Comparison of ENCODE assay signal across 7 cellular contexts in genomic region chr15:20102862-20103261, GRCh38.
DNase-seq lines count a peak whose midpoint lies in the region; ATAC-seq and TF ChIP-seq lines count a peak whose summit lies in the region.
"Not testable (repeated sequence)": the region's sequence is repeated elsewhere in the genome, so short reads cannot be mapped to it uniquely, and the experiment has no call there.

No MANE protein-coding gene starts in this region.

- not testable (repeated sequence) for H3K4me1 Mint-ChIP-seq in neural crest cell

- not testable (repeated sequence) for H3K27me3 ChIP-seq in MG63; spleen (replicated peaks in 1 of 7)

- intact Hi-C loops in Right ventricle myocardium superior (cut with DNase I); spleen (cut with DNase I; ENCODE audit: low total_unique reads): not testable (repeated sequence)

- not testable (repeated sequence) for H3K9me3 ChIP-seq in MG63, spleen

- ATAC-seq in Right ventricle myocardium superior (ENCODE audit: poor library complexity); left lobe of liver: not testable (repeated sequence)

- not testable (repeated sequence) for H3K36me3 Mint-ChIP-seq in neural crest cell (ENCODE audit: low read depth)

- not testable (repeated sequence) for H3K36me3 ChIP-seq in MG63, spleen

- not testable (repeated sequence) for H3K4me3 Mint-ChIP-seq in neural crest cell

- not testable (repeated sequence) for H3K27me3 Mint-ChIP-seq in neural crest cell (ENCODE audit: low read depth)

- TF ChIP-seq CTCF in neural crest cell (conservative IDR thresholded peaks at IDR 0.05); spleen (IDR thresholded peaks at IDR 0.05 in 8 of 11, conservative IDR thresholded peaks at IDR 0.05 in 3 of 11): not testable (repeated sequence)

- not testable (repeated sequence) for H3K9me3 Mint-ChIP-seq in neural crest cell

- WGBS in spleen, 5 donors = 83 to 92% (median 89%) methylated on average over 4 to 5 of the region's 5 CpGs; no CpG with 5 or more reads in 1 of the 5 donors

- H3K27ac Mint-ChIP-seq in neural crest cell (ENCODE audit: unreplicated experiment) = not testable (repeated sequence)

- H3K27ac ChIP-seq in spleen = not testable (repeated sequence)

- not testable (repeated sequence) for H3K4me3 ChIP-seq in MG63, spleen

- TF ChIP-seq POLR2A in spleen (IDR thresholded peaks at IDR 0.05) = not testable (repeated sequence)

- not testable (repeated sequence) for H3K4me1 ChIP-seq in spleen

- DNase-seq in MG63 (peak; percentile 15), astrocyte of the hippocampus (ENCODE audit: low read depth, low spot score) (peak; percentile 1), Right ventricle myocardium superior (peak; percentile 75), left lobe of liver (ENCODE audit: low spot score) (peak; percentile 72), neural crest cell (ENCODE audit: low read depth, low spot score) (peak; percentile 3), spleen (peak; percentile 87)
- DNase-seq in activated CD8-positive, alpha-beta memory T cell treated with anti-CD3 and anti-CD28 coated beads for 24 hours = peak; percentile 65

Comparison
In these comparisons a context has a peak if more than half of its experiments do, and no peak if none do; other contexts are left out.
1. DNase-seq: peak in every context shown above with its lines; median percentile 87 in spleen; 75 in Right ventricle myocardium superior; 72 in left lobe of liver; 65 in activated CD8-positive, alpha-beta memory T cell treated with anti-CD3 and anti-CD28 coated beads for 24 hours; 15 in MG63; 3 in neural crest cell; 1 in astrocyte of the hippocampus.